1 cellular context compared by ENCODE assay signal in the genomic region with DNA sequence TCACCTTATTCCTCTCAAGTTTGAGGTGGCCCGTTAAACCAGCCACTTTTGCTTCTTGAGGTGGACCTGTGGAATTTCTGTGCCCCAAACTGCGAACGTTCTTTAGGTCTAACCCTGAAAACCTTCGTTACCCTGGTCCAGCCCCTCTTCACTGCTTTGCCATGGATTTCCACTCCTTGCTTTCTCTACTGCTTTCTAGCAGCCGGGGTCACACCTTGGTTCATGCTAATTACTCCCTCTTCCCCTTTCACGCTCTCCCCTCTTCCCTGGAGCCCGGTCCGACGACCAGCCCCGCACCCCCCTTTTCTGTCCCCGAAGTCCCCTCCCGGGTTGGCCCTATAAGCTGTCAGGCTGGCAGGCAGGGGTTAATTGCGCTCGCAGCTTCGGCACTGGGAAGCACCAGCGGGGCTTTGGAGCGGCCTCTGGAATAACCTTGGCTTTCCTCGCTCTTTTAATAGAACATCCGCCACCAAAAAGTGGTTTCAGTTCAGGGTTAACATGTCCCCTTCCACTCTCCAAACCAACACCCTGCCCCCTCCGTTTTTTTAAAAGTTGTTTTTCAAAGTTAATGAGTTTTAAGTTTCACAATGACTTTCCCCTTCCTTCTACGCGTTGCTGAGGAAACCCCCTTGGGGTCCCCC.
TF ChIP-seq lines count a peak whose summit lies in the region.

No MANE protein-coding gene starts in this region.

TF ChIP-seq in K562, 482 proteins besides CTCF, POLR2A, EP300 and RAD21 (continued from another document and continues in another):
- TF ChIP-seq CREB1 (IDR thresholded peaks at IDR 0.05) (no peak), CREB1 (CRISPR knock-in tag; IDR thresholded peaks at IDR 0.05) (no peak), TCFL5 (CRISPR knock-in tag; conservative IDR thresholded peaks at IDR 0.05) (no peak), EP400 (IDR thresholded peaks at IDR 0.05) (peak; percentile 56), MYNN (IDR thresholded peaks at IDR 0.05) (no peak), MYNN (CRISPR knock-in tag; IDR thresholded peaks at IDR 0.05) (no peak), ZNF444 (CRISPR knock-in tag; IDR thresholded peaks at IDR 0.05) (0 out of 2 replicates have a peak, but pooled peaks have one; percentile 54), ZNF146 (CRISPR knock-in tag; IDR thresholded peaks at IDR 0.05; ENCODE audit: unreplicated experiment) (no peak), FOXM1 (IDR thresholded peaks at IDR 0.05; ENCODE audit: low read depth) (0 out of 2 replicates have a peak, but pooled peaks have one; percentile 14), FOXM1 (CRISPR knock-in tag; IDR thresholded peaks at IDR 0.05; ENCODE audit: low read depth) (no peak), SAFB (IDR thresholded peaks at IDR 0.05; ENCODE audit: borderline replicate concordance, low read depth, low read length) (no peak), SLC30A9 (CRISPR knock-in tag; IDR thresholded peaks at IDR 0.05) (no peak), HDAC8 (tag; IDR thresholded peaks at IDR 0.05) (no peak), ZNF316 (IDR thresholded peaks at IDR 0.05) (no peak), HNRNPL (IDR thresholded peaks at IDR 0.05; ENCODE audit: low read depth, low read length) (no peak), YY1 (IDR thresholded peaks at IDR 0.05; ENCODE audit: borderline replicate concordance in 1 of 3, control insufficient read depth in 1 of 3, extremely low read depth in 1 of 3, insufficient read depth in 3 of 3, insufficient read length in 1 of 3, insufficient replicate concordance in 2 of 3, low read depth in 1 of 3, low read length in 2 of 3) (peak in 1 of 3 experiments; percentile 38), ZNF41 (CRISPR knock-in tag; conservative IDR thresholded peaks at IDR 0.05) (0 out of 2 replicates have a peak, but pooled peaks have one; percentile 22), NUFIP1 (IDR thresholded peaks at IDR 0.05; ENCODE audit: partially characterized antibody) (no peak), OTX1 (CRISPR knock-in tag; IDR thresholded peaks at IDR 0.05) (peak; percentile 25; the same call in 1 of the 2 replicates), U2AF1 (optimal IDR thresholded peaks at IDR 0.05; ENCODE audit: low read depth, low read length) (no peak), SRSF7 (optimal IDR thresholded peaks at IDR 0.05; ENCODE audit: low read depth, low read length) (no peak), HOXB6 (CRISPR knock-in tag; IDR thresholded peaks at IDR 0.05; ENCODE audit: borderline replicate concordance) (no peak), SMARCA4 (IDR thresholded peaks at IDR 0.05) (peak; percentile 57; the same call in 1 of the 2 replicates), TBP (optimal IDR thresholded peaks at IDR 0.05; ENCODE audit: low read depth, low read length) (peak; percentile 39), POLR2AphosphoS2 (IDR thresholded peaks at IDR 0.05; ENCODE audit: low read length) (no peak), ZNF408 (CRISPR knock-in tag; IDR thresholded peaks at IDR 0.05; ENCODE audit: low read depth) (no peak), TOE1 (IDR thresholded peaks at IDR 0.05; ENCODE audit: borderline replicate concordance) (peak; percentile 56; the same call in 1 of the 2 replicates), TOE1 (CRISPR knock-in tag; IDR thresholded peaks at IDR 0.05; ENCODE audit: borderline replicate concordance, low read depth) (no peak), TRIM24 (IDR thresholded peaks at IDR 0.05) (no peak)
- TF ChIP-seq, protein P1, sequence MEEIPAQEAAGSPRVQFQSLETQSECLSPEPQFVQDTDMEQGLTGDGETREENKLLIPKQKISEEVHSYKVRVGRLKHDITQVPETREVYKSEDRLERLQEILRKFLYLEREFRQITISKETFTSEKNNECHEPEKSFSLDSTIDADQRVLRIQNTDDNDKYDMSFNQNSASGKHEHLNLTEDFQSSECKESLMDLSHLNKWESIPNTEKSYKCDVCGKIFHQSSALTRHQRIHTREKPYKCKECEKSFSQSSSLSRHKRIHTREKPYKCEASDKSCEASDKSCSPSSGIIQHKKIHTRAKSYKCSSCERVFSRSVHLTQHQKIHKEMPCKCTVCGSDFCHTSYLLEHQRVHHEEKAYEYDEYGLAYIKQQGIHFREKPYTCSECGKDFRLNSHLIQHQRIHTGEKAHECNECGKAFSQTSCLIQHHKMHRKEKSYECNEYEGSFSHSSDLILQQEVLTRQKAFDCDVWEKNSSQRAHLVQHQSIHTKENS (CRISPR knock-in tag; IDR thresholded peaks at IDR 0.05) = no peak
- TF ChIP-seq, protein P2, sequence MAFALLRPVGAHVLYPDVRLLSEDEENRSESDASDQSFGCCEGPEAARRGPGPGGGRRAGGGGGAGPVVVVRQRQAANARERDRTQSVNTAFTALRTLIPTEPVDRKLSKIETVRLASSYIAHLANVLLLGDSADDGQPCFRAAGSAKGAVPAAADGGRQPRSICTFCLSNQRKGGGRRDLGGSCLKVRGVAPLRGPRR (CRISPR knock-in tag; IDR thresholded peaks at IDR 0.05) = no peak
- TF ChIP-seq, protein P3, sequence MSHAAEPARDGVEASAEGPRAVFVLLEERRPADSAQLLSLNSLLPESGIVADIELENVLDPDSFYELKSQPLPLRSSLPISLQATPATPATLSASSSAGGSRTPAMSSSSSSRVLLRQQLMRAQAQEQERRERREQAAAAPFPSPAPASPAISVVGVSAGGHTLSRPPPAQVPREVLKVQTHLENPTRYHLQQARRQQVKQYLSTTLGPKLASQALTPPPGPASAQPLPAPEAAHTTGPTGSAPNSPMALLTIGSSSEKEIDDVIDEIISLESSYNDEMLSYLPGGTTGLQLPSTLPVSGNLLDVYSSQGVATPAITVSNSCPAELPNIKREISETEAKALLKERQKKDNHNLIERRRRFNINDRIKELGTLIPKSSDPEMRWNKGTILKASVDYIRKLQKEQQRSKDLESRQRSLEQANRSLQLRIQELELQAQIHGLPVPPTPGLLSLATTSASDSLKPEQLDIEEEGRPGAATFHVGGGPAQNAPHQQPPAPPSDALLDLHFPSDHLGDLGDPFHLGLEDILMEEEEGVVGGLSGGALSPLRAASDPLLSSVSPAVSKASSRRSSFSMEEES (CRISPR knock-in tag; IDR thresholded peaks at IDR 0.05) = no peak
- TF ChIP-seq, protein P4, sequence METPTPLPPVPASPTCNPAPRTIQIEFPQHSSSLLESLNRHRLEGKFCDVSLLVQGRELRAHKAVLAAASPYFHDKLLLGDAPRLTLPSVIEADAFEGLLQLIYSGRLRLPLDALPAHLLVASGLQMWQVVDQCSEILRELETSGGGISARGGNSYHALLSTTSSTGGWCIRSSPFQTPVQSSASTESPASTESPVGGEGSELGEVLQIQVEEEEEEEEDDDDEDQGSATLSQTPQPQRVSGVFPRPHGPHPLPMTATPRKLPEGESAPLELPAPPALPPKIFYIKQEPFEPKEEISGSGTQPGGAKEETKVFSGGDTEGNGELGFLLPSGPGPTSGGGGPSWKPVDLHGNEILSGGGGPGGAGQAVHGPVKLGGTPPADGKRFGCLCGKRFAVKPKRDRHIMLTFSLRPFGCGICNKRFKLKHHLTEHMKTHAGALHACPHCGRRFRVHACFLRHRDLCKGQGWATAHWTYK (CRISPR knock-in tag; IDR thresholded peaks at IDR 0.05) = 0 out of 2 replicates have a peak, but pooled peaks have one; percentile 39
- TF ChIP-seq, protein P5, sequence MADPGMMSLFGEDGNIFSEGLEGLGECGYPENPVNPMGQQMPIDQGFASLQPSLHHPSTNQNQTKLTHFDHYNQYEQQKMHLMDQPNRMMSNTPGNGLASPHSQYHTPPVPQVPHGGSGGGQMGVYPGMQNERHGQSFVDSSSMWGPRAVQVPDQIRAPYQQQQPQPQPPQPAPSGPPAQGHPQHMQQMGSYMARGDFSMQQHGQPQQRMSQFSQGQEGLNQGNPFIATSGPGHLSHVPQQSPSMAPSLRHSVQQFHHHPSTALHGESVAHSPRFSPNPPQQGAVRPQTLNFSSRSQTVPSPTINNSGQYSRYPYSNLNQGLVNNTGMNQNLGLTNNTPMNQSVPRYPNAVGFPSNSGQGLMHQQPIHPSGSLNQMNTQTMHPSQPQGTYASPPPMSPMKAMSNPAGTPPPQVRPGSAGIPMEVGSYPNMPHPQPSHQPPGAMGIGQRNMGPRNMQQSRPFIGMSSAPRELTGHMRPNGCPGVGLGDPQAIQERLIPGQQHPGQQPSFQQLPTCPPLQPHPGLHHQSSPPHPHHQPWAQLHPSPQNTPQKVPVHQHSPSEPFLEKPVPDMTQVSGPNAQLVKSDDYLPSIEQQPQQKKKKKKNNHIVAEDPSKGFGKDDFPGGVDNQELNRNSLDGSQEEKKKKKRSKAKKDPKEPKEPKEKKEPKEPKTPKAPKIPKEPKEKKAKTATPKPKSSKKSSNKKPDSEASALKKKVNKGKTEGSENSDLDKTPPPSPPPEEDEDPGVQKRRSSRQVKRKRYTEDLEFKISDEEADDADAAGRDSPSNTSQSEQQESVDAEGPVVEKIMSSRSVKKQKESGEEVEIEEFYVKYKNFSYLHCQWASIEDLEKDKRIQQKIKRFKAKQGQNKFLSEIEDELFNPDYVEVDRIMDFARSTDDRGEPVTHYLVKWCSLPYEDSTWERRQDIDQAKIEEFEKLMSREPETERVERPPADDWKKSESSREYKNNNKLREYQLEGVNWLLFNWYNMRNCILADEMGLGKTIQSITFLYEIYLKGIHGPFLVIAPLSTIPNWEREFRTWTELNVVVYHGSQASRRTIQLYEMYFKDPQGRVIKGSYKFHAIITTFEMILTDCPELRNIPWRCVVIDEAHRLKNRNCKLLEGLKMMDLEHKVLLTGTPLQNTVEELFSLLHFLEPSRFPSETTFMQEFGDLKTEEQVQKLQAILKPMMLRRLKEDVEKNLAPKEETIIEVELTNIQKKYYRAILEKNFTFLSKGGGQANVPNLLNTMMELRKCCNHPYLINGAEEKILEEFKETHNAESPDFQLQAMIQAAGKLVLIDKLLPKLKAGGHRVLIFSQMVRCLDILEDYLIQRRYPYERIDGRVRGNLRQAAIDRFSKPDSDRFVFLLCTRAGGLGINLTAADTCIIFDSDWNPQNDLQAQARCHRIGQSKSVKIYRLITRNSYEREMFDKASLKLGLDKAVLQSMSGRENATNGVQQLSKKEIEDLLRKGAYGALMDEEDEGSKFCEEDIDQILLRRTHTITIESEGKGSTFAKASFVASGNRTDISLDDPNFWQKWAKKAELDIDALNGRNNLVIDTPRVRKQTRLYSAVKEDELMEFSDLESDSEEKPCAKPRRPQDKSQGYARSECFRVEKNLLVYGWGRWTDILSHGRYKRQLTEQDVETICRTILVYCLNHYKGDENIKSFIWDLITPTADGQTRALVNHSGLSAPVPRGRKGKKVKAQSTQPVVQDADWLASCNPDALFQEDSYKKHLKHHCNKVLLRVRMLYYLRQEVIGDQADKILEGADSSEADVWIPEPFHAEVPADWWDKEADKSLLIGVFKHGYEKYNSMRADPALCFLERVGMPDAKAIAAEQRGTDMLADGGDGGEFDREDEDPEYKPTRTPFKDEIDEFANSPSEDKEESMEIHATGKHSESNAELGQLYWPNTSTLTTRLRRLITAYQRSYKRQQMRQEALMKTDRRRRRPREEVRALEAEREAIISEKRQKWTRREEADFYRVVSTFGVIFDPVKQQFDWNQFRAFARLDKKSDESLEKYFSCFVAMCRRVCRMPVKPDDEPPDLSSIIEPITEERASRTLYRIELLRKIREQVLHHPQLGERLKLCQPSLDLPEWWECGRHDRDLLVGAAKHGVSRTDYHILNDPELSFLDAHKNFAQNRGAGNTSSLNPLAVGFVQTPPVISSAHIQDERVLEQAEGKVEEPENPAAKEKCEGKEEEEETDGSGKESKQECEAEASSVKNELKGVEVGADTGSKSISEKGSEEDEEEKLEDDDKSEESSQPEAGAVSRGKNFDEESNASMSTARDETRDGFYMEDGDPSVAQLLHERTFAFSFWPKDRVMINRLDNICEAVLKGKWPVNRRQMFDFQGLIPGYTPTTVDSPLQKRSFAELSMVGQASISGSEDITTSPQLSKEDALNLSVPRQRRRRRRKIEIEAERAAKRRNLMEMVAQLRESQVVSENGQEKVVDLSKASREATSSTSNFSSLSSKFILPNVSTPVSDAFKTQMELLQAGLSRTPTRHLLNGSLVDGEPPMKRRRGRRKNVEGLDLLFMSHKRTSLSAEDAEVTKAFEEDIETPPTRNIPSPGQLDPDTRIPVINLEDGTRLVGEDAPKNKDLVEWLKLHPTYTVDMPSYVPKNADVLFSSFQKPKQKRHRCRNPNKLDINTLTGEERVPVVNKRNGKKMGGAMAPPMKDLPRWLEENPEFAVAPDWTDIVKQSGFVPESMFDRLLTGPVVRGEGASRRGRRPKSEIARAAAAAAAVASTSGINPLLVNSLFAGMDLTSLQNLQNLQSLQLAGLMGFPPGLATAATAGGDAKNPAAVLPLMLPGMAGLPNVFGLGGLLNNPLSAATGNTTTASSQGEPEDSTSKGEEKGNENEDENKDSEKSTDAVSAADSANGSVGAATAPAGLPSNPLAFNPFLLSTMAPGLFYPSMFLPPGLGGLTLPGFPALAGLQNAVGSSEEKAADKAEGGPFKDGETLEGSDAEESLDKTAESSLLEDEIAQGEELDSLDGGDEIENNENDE (IDR thresholded peaks at IDR 0.05; ENCODE audit: low read depth, low read length) = no peak
- TF ChIP-seq, protein P6, sequence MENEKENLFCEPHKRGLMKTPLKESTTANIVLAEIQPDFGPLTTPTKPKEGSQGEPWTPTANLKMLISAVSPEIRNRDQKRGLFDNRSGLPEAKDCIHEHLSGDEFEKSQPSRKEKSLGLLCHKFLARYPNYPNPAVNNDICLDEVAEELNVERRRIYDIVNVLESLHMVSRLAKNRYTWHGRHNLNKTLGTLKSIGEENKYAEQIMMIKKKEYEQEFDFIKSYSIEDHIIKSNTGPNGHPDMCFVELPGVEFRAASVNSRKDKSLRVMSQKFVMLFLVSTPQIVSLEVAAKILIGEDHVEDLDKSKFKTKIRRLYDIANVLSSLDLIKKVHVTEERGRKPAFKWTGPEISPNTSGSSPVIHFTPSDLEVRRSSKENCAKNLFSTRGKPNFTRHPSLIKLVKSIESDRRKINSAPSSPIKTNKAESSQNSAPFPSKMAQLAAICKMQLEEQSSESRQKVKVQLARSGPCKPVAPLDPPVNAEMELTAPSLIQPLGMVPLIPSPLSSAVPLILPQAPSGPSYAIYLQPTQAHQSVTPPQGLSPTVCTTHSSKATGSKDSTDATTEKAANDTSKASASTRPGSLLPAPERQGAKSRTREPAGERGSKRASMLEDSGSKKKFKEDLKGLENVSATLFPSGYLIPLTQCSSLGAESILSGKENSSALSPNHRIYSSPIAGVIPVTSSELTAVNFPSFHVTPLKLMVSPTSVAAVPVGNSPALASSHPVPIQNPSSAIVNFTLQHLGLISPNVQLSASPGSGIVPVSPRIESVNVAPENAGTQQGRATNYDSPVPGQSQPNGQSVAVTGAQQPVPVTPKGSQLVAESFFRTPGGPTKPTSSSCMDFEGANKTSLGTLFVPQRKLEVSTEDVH (IDR thresholded peaks at IDR 0.05; ENCODE audit: low read depth, partially characterized antibody) = no peak
